8 cellular contexts compared by ENCODE assay signal in genomic region chr1:211258756-211259595, GRCh38. TPM values are rescaled to one million over a fixed set of nuclear protein-coding genes. Genes with fewer than 3 reads are reported as not detected.
A peak's percentile ranks its signal among the peaks of the same experiment; 100 is the strongest.
DNase-seq lines count a peak whose midpoint lies in the region; ATAC-seq and TF ChIP-seq lines count a peak whose summit lies in the region.

Gene RCOR3 (plus strand): TSS chr1:211259366. CDS start chr1:211259561, 195 bp downstream.

- no peaks in the 10 kb centered on the region for H3K27me3 ChIP-seq in kidney epithelial cell (ENCODE audit: control insufficient read depth, insufficient read depth, low read length)

- ATAC-seq in GM19035 (IDR thresholded peaks at IDR 0.05; ENCODE audit: unreplicated experiment) = peak; percentile 65
- ATAC-seq in HG03342 (IDR thresholded peaks at IDR 0.05; ENCODE audit: unreplicated experiment) = peak; percentile 64

- DNase-seq in AML-193 (lab: John Stamatoyannopoulos, UW) (peak; percentile 80 to 91), NCI-H446 treated with DMSO at 0.1 percent for 48 hours (lab: John Stamatoyannopoulos, UW) (peak; percentile 90), cerebellar cortex (ENCODE audit: low spot score) (peak; percentile 87), kidney epithelial cell (ENCODE audit: low read depth) (no peak)
- DNase-seq in activated CD4-positive, CD25-positive, alpha-beta regulatory T cell treated with anti-CD3 and anti-CD28 coated beads, Interleukin-2, amount 50 U/mL, for 72 hours = peak; percentile 88
- DNase-seq in stimulated activated CD4-positive, alpha-beta T cell treated with anti-CD3 and anti-CD28 coated beads, Interleukin-15, amount 100 ng/mL, for 48 hours (ENCODE audit: low read depth in 2 of 2) = peak; percentile 87 to 91

- no peaks in the 10 kb centered on the region for H3K36me3 ChIP-seq in kidney epithelial cell (ENCODE audit: control insufficient read depth, insufficient read depth, low read length)

- peak; percentile 68 for TF ChIP-seq CTCF in kidney epithelial cell (IDR thresholded peaks at IDR 0.05; ENCODE audit: insufficient read depth, low read length, poor library complexity, severe bottlenecking)

- H3K4me3 ChIP-seq in kidney epithelial cell (ENCODE audit: low read depth, low read length) = peak within 1 kb of the TSS; percentile 93

RNA-seq across cellular contexts. Expression of gene RCOR3, which starts in this region (rescaled TPM):
- total RNA-seq in kidney epithelial cell = 20.9 and 29.0 TPM in 2 replicates
